8 cellular contexts compared by ENCODE assay signal in genomic region chr3:49017978-49018706, GRCh38. TPM values are rescaled to one million over a fixed set of nuclear protein-coding genes. Genes with fewer than 3 reads are reported as not detected.
A peak's percentile ranks its signal among the peaks of the same experiment; 100 is the strongest.
DNase-seq lines count a peak whose midpoint lies in the region; ATAC-seq and TF ChIP-seq lines count a peak whose summit lies in the region.

Gene DALRD3, minus strand, starts transcription at chr3:49018580. Its CDS starts 16 bp downstream, at chr3:49018564.

- peak; percentile 66 for TF ChIP-seq POLR2A in GM19193 (IDR thresholded peaks at IDR 0.05; ENCODE audit: extremely low read depth, insufficient read depth, insufficient read length)

- DNase-seq in A172 (ENCODE audit: low spot score) (peak; percentile 45), NCI-H748 (lab: John Stamatoyannopoulos, UW; ENCODE audit: unreplicated experiment) (peak; percentile 90), dermis microvascular lymphatic vessel endothelial cell (ENCODE audit: low read depth in 2 of 2) (peak in 1 of 2 donors; percentile 71), left lobe of liver (ENCODE audit: low spot score) (peak; percentile 75)
- peak; percentile 52 for DNase-seq in activated CD4-positive, alpha-beta T cell treated with anti-CD3 and anti-CD28 coated beads, Interleukin-2, amount 50 U/mL, for 1 hour
- peak; percentile 51 to 57 for DNase-seq in stimulated activated CD4-positive, alpha-beta T cell treated with anti-CD3 and anti-CD28 coated beads, Interleukin-2, amount 100 ng/mL, for 48 hours

- ATAC-seq in left lobe of liver = peak; percentile 15
- no peak for ATAC-seq in GM18517 (IDR thresholded peaks at IDR 0.05; ENCODE audit: unreplicated experiment)

RNA-seq across cellular contexts. Expression of gene DALRD3, which starts in this region (rescaled TPM):
- total RNA-seq in A172 (2014; rRNA removed; shearing (Covaris generic)) = 36.1 and 50.0 TPM in 2 replicates
- total RNA-seq in dermis microvascular lymphatic vessel endothelial cell (31.6 and 38.6 TPM in 2 replicates), left lobe of liver (8.6 TPM)
